Comparison of ENCODE assay signal across 8 cellular contexts in genomic region chr12:112979281-112979680, GRCh38. TPM values are rescaled to one million over a fixed set of nuclear protein-coding genes. Genes with fewer than 3 reads are reported as not detected.
DNase-seq lines count a peak whose midpoint lies in the region; ATAC-seq and TF ChIP-seq lines count a peak whose summit lies in the region.

No MANE protein-coding gene starts in this region.

- peaks cover 91% of the 10 kb centered on the region for H3K27me3 ChIP-seq in WERI-Rb-1 (ENCODE audit: insufficient read depth, low read depth, severe bottlenecking)

- peaks cover 6% of the 10 kb centered on the region for H3K9me3 ChIP-seq in WERI-Rb-1 (ENCODE audit: severe bottlenecking)

- ATAC-seq in GM19397 (IDR thresholded peaks at IDR 0.05; ENCODE audit: unreplicated experiment): peak; percentile 39
- ATAC-seq in HG03469 (IDR thresholded peaks at IDR 0.05; ENCODE audit: unreplicated experiment): no peak
- ATAC-seq in GM18907 (IDR thresholded peaks at IDR 0.05; ENCODE audit: unreplicated experiment): no peak

- H3K27ac ChIP-seq in epithelial cell of prostate: peak overlapping the region; percentile 39
- no peak overlapping the region for H3K27ac ChIP-seq in WERI-Rb-1

- DNase-seq in UCSD-AML1 (lab: John Stamatoyannopoulos, UW; ENCODE audit: unreplicated experiment) (peak; percentile 32), epithelial cell of prostate (ENCODE audit: low read depth, low spot score) (no peak), dermis blood vessel endothelial cell (no peak), WERI-Rb-1 (no peak)
- peak; percentile 20 to 25 for DNase-seq in stimulated activated CD4-positive, alpha-beta T cell treated with anti-CD3 and anti-CD28 coated beads, Interleukin-4, amount 100 ng/mL, for 48 hours (ENCODE audit: low read depth in 2 of 2)

- TF ChIP-seq CTCF in WERI-Rb-1 (IDR thresholded peaks at IDR 0.05; ENCODE audit: low read depth, low read length): no peak

- no peaks in the 10 kb centered on the region for H3K36me3 ChIP-seq in WERI-Rb-1

- H3K4me3 ChIP-seq in WERI-Rb-1 (ENCODE audit: low read depth, low read length): no peak overlapping the region

RNA-seq across cellular contexts. Expression of gene OAS2, which starts 1.0 kb away (rescaled TPM):
- 7.5 and 8.4 TPM in 2 replicates for total RNA-seq in dermis blood vessel endothelial cell

RNA-seq across cellular contexts. Expression of gene OAS3, which starts 41.0 kb away (rescaled TPM):
- 9.4 and 27.3 TPM in 2 replicates for total RNA-seq in dermis blood vessel endothelial cell

Comparison
In these comparisons a context has a peak if more than half of its experiments do, and no peak if none do; other contexts are left out.
1. DNase-seq: peak in UCSD-AML1 (single experiment) and stimulated activated CD4-positive, alpha-beta T cell treated with anti-CD3 and anti-CD28 coated beads, Interleukin-4, amount 100 ng/mL, for 48 hours (2 of 2); none in epithelial cell of prostate (single experiment), dermis blood vessel endothelial cell (single experiment) and WERI-Rb-1 (single experiment).